Comparison of ENCODE assay signal across 22 cellular contexts in genomic region chr6:98292812-98293211, GRCh38.
DNase-seq lines count a peak whose midpoint lies in the region; ATAC-seq lines count a peak whose summit lies in the region.
"Had no signal": no experiment of that assay in that cellular context is flagged by ENCODE, and none has a peak within 500 bp of the region (broad histone marks: within the 10 kb centered on the region; RNA-seq: fewer than 3 reads in every experiment).

No MANE protein-coding gene starts in this region.

- H3K9ac ChIP-seq in neuronal stem cell (ENCODE audit: low read depth, low read length, poor library complexity) = no peak overlapping the region

- H4K91ac ChIP-seq in neuronal stem cell (ENCODE audit: low read depth, low read length, poor library complexity) = no peak overlapping the region

- no peaks in the 10 kb centered on the region for H3K27me3 ChIP-seq in neuronal stem cell (ENCODE audit: control insufficient read depth in 3 of 3, insufficient read depth in 3 of 3, low read depth in 1 of 3, low read length in 3 of 3)
- H3K27me3 ChIP-seq: Peyer's patch had no signal

- no peak overlapping the region for H2BK15ac ChIP-seq in neuronal stem cell (ENCODE audit: low read length)

- no peak overlapping the region for H3K23ac ChIP-seq in neuronal stem cell (ENCODE audit: low read depth, low read length, poor library complexity)

- no peak overlapping the region for H3K4ac ChIP-seq in neuronal stem cell (ENCODE audit: low read length)

- H2AK5ac ChIP-seq in neuronal stem cell (ENCODE audit: low read depth, low read length) = no peak overlapping the region

- H3K79me1 ChIP-seq in neuronal stem cell (ENCODE audit: low read depth, low read length) = no peaks in the 10 kb centered on the region

- no peak for ATAC-seq in HG02610 (IDR thresholded peaks at IDR 0.05; ENCODE audit: unreplicated experiment)
- ATAC-seq in HG02884 (IDR thresholded peaks at IDR 0.05; ENCODE audit: unreplicated experiment) = no peak
- ATAC-seq: A549 had no signal

- no peaks in the 10 kb centered on the region for H3K9me3 ChIP-seq in neuronal stem cell (replicated peaks in 1 of 2; ENCODE audit: control insufficient read depth in 2 of 2, insufficient read depth in 1 of 2, low read depth in 1 of 2, low read length in 2 of 2)
- H3K9me3 ChIP-seq: A549, Caco-2, Peyer's patch had no signal

- H2BK12ac ChIP-seq in neuronal stem cell (ENCODE audit: low read length) = no peak overlapping the region

- no peaks in the 10 kb centered on the region for H3K36me3 ChIP-seq in neuronal stem cell (replicated peaks in 1 of 2; ENCODE audit: control insufficient read depth in 2 of 2, insufficient read depth in 2 of 2, low read length in 2 of 2)
- H3K36me3 ChIP-seq: Peyer's patch had no signal

- H2AFZ ChIP-seq in neuronal stem cell (ENCODE audit: low read length) = peak overlapping the region; percentile 27

- H3K14ac ChIP-seq in neuronal stem cell (ENCODE audit: low read length) = no peak overlapping the region

- H3K4me1 ChIP-seq in neuronal stem cell (ENCODE audit: control insufficient read depth in 2 of 2, insufficient read depth in 1 of 2, low read depth in 1 of 2, low read length in 2 of 2) = peaks cover 10 to 24% of the 10 kb centered on the region in 2 donors
- H3K4me1 ChIP-seq: A549, Caco-2, Peyer's patch had no signal

- DNase-seq in DMS53 (lab: John Stamatoyannopoulos, UW) (peak; percentile 73), NCI-H146 (lab: John Stamatoyannopoulos, UW) (peak; percentile 71), NCI-H510A treated with DMSO at 0.1 percent for 48 hours (lab: John Stamatoyannopoulos, UW) (peak; percentile 18), neuronal stem cell (ENCODE audit: low spot score) (no peak), NCI-H2227 treated with DMSO at 0.1 percent for 48 hours (lab: John Stamatoyannopoulos, UW) (no peak)
- DNase-seq: C1 segment of cervical spinal cord; Caco-2; CD4-positive, alpha-beta memory T cell; DMS79 treated with DMSO at 0.1 percent for 48 hours; HCEC 1CT; KBM-7; MV-4-11; NCI-H1105 treated with DMSO at 0.1 percent for 48 hours; NCI-H1694 treated with DMSO at 0.1 percent for 48 hours; NCI-H2081; OCI-M1; Peyer's patch; SHP77 treated with DMSO at 0.1 percent for 48 hours; T-helper 1 cell had no signal

- no peak overlapping the region for H2BK5ac ChIP-seq in neuronal stem cell (ENCODE audit: low read length)

- no peak overlapping the region for H4K8ac ChIP-seq in neuronal stem cell (ENCODE audit: low read depth, low read length)

- H3K27ac ChIP-seq in neuronal stem cell (replicated peaks; ENCODE audit: low read length) = no peak overlapping the region
- H3K27ac ChIP-seq: A549, Peyer's patch had no signal

- no peak overlapping the region for H2BK120ac ChIP-seq in neuronal stem cell (ENCODE audit: low read depth, low read length)

- H3K18ac ChIP-seq in neuronal stem cell (ENCODE audit: low read length) = no peak overlapping the region

- WGBS in neuronal stem cell (ENCODE audit: extremely low coverage in 2 of 2, insufficient read length in 2 of 2, insufficient replicate concordance in 1 of 2), 2 donors = no CpG with 5 or more reads among the region's 3 CpGs

- no peak overlapping the region for H3K4me2 ChIP-seq in neuronal stem cell (ENCODE audit: insufficient read depth, low read length, poor library complexity, severe bottlenecking)
- H3K4me2 ChIP-seq: A549 had no signal

- H3K4me3 ChIP-seq in neuronal stem cell (ENCODE audit: low read length in 2 of 2) = no peak overlapping the region
- H3K4me3 ChIP-seq: A549, Peyer's patch had no signal

Comparison
In these comparisons a context has a peak if more than half of its experiments do, and no peak if none do; other contexts are left out.
1. DNase-seq: peak in DMS53 (single experiment), NCI-H146 (single experiment) and NCI-H510A treated with DMSO at 0.1 percent for 48 hours (single experiment); none in neuronal stem cell (single experiment) and NCI-H2227 treated with DMSO at 0.1 percent for 48 hours (single experiment).